In the genomic region with DNA sequence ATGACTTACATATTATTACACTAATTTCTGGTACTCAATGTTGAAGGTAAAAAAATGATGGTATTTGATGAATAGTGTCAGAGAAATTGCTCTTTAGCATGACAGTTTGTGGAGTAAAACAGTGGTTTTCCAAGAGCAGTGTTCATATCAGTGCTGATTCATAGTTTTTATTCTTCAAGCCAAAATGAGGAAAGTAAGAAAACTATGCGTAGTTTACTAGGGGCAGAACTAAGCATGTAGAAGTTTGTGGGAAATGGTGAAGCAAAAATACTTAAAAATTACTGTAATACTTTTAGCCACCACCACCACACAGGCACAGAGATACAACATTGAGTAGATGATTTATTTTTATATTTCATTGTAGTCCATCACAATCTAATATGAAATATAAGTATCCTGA, we compare ENCODE assay signal across 16 cellular contexts.
DNase-seq lines count a peak whose midpoint lies in the region; FAIRE-seq and TF ChIP-seq lines count a peak whose summit lies in the region.
"Had no signal": no experiment of that assay in that cellular context is flagged by ENCODE, and none has a peak within 500 bp of the region (broad histone marks: within the 10 kb centered on the region; RNA-seq: fewer than 3 reads in every experiment).

No MANE protein-coding gene starts in this region.

- DNase-seq in NCI-H226 (peak; percentile 12), adipocyte (ENCODE audit: low read depth) (peak; percentile 6), fibroblast of peridontal ligament (ENCODE audit: extremely low read depth) (peak; percentile 26), GM12891 (ENCODE audit: insufficient read length, low spot score) (no peak), superior temporal gyrus (ENCODE audit: extremely low spot score) (no peak), A673 (ENCODE audit: low spot score) (no peak)
- DNase-seq: 8988T; C1 segment of cervical spinal cord; CD4-positive, alpha-beta memory T cell; COR-L47; DMS153; DND-41; H9 had no signal

- H3K4me3 ChIP-seq in adipocyte (ENCODE audit: low read length) (no peak overlapping the region), A673 (ENCODE audit: low read depth, low read length, poor library complexity, severe bottlenecking) (no peak overlapping the region)
- H3K4me3 ChIP-seq: A549, GM23338 had no signal

- intact Hi-C loops in A673 (cut with micrococcal nuclease; ENCODE audit: unreplicated experiment), result no loop called here

- POLR2A ChIA-PET in A673 (lab: Charles Lee; ENCODE audit: low non-redundant PET), result no interaction called here

- FAIRE-seq in GM12891 (lab: Jason Lieb, UNC), result no peak
- FAIRE-seq: A549, G401.6 had no signal

- no peak for TF ChIP-seq POLR2A in GM12891 (IDR thresholded peaks at IDR 0.05; ENCODE audit: low read depth, low read length)

- H3K4me1 ChIP-seq in adipocyte (ENCODE audit: control insufficient read depth, insufficient read depth, low read length), result no peaks in the 10 kb centered on the region
- H3K4me1 ChIP-seq in A673 (ENCODE audit: insufficient read depth, low read length, poor library complexity, severe bottlenecking), result no peaks in the 10 kb centered on the region
- H3K4me1 ChIP-seq: A549 had no signal

- H3K9me3 ChIP-seq in adipocyte (ENCODE audit: control insufficient read depth, low read length), result no peaks in the 10 kb centered on the region
- H3K9me3 ChIP-seq in A673 (ENCODE audit: low read depth, low read length, poor library complexity, severe bottlenecking), result no peaks in the 10 kb centered on the region
- H3K9me3 ChIP-seq: A549 had no signal

- BruUV-seq in A673 (replicated peaks; lab: Mats Ljungman, UMichigan), result no TSS peak

- H3K27ac ChIP-seq in A673 (ENCODE audit: low read depth, low read length, poor library complexity, severe bottlenecking), result no peak overlapping the region
- H3K27ac ChIP-seq: A549 had no signal

- no peak overlapping the region for H3K9ac ChIP-seq in adipocyte (ENCODE audit: low read length)

- TF ChIP-seq CTCF in A673 (conservative IDR thresholded peaks at IDR 0.05; ENCODE audit: low read depth, low read length), result no peak

- H3K27me3 ChIP-seq in adipocyte (replicated peaks; ENCODE audit: control insufficient read depth, insufficient read depth, low read length), result no peaks in the 10 kb centered on the region
- no peaks in the 10 kb centered on the region for H3K27me3 ChIP-seq in A673 (replicated peaks; ENCODE audit: insufficient read depth, low read depth, low read length, poor library complexity)

- H3K36me3 ChIP-seq in adipocyte (ENCODE audit: control insufficient read depth, insufficient read depth, low read length, severe bottlenecking), result no peaks in the 10 kb centered on the region
- H3K36me3 ChIP-seq in A673 (ENCODE audit: insufficient read depth, low read length, poor library complexity, severe bottlenecking), result no peaks in the 10 kb centered on the region

- CTCF ChIA-PET in A673 (lab: Charles Lee), result no interaction called here

TF ChIP-seq in GM12891, 5 proteins besides CTCF, POLR2A, EP300 and RAD21:
- TF ChIP-seq PAX5 (IDR thresholded peaks at IDR 0.05; ENCODE audit: insufficient read depth, low read length, severe bottlenecking) (no peak), POU2F2 (IDR thresholded peaks at IDR 0.05; ENCODE audit: low read depth, low read length) (no peak), TAF1 (IDR thresholded peaks at IDR 0.05; ENCODE audit: low read depth, low read length) (no peak), SPI1 (IDR thresholded peaks at IDR 0.05; ENCODE audit: low read depth, low read length) (no peak)

Comparison
In these comparisons a context has a peak if more than half of its experiments do, and no peak if none do; other contexts are left out.
1. DNase-seq: peak in NCI-H226 (single experiment), adipocyte (single experiment) and fibroblast of peridontal ligament (single experiment); none in GM12891 (single experiment), superior temporal gyrus (single experiment) and A673 (single experiment).